ENCODE assay signal across 18 cellular contexts in the genomic region with DNA sequence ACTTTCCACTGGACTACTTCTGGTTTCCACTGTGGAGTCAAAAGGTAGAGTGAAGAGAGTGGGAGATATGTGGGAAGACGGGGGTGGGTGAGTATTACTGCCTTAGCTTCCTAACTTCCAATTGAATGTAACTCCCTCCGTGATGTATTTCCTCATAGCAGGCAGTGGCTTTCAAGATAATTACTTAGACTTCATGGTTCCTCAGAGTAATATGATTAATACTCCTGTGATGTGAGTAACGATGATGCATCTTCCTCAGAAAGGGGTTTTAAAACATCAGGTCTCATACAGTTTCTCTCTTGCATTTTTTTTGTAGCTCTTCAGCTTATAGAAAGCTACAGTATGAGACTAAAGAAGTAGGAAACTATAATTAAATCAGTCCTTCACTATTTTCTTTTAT.
"Had no signal": no experiment of that assay in that cellular context is flagged by ENCODE, and none has a peak within 500 bp of the region (broad histone marks: within the 10 kb centered on the region; RNA-seq: fewer than 3 reads in every experiment).

No MANE protein-coding gene starts in this region.

- H3K4me3 ChIP-seq: adrenal gland, cardiac muscle cell, hepatocyte, lower lobe of right lung, right lobe of liver, stomach, vagina had no signal

- H3K27ac ChIP-seq: adrenal gland, cardiac muscle cell, foreskin keratinocyte, hepatocyte, lower lobe of right lung, parathyroid adenoma, right lobe of liver, stomach, vagina had no signal

- ATAC-seq: activated naive CD4-positive, alpha-beta T cell treated with anti-CD3 and anti-CD28 coated beads, Interleukin-2, amount 50 U/mL, for 72 hours; foreskin keratinocyte; lower lobe of right lung; natural killer cell; right lobe of liver had no signal

- DNase-seq: activated CD4-positive, alpha-beta T cell treated with anti-CD3 and anti-CD28 coated beads, Interleukin-2, amount 50 U/mL, for 4 hours; activated gamma-delta T cell treated with Interleukin-2 at 50 U/mL for 16 hours; adrenal gland; dermis blood vessel endothelial cell; effector memory CD4-positive, alpha-beta T cell; foreskin keratinocyte; lower lobe of right lung; natural killer cell; right lobe of liver; small intestine; stimulated activated CD4-positive, alpha-beta T cell treated with anti-CD3 and anti-CD28 coated beads, Interleukin-4, amount 100 ng/mL, for 1 hour; stomach; trophoblast cell had no signal
